Comparison of ENCODE assay signal across 8 cellular contexts in genomic region chr13:50910483-50910805, GRCh38. TPM values are rescaled to one million over a fixed set of nuclear protein-coding genes. Genes with fewer than 3 reads are reported as not detected.
A peak's percentile ranks its signal among the peaks of the same experiment; 100 is the strongest.
DNase-seq lines count a peak whose midpoint lies in the region; ATAC-seq and TF ChIP-seq lines count a peak whose summit lies in the region.

No MANE protein-coding gene starts in this region.

- no peaks in the 10 kb centered on the region for H3K36me3 ChIP-seq in WERI-Rb-1
- no peaks in the 10 kb centered on the region for H3K36me3 ChIP-seq in neural cell (ENCODE audit: insufficient read depth, low read length)

- H3K4me2 ChIP-seq in neural cell (ENCODE audit: low read length), result peak overlapping the region; percentile 12

- DNase-seq in activated CD8-positive, alpha-beta memory T cell treated with anti-CD3 and anti-CD28 coated beads, Interleukin-2, amount 10 ng/mL, durations not matched to agents 7 days and 5 days, result no peak
- DNase-seq in activated CD8-positive, alpha-beta memory T cell treated with anti-CD3 and anti-CD28 coated beads, Interleukin-2, amount 50 U/mL, for 48 hours, result no peak
- DNase-seq in Jurkat, Clone E6-1 (ENCODE audit: low read depth, low spot score), result peak; percentile 49
- DNase-seq in WERI-Rb-1 (peak; percentile 24), fibroblast of the aortic adventitia (ENCODE audit: low read depth) (peak; percentile 47), globus pallidus (ENCODE audit: low spot score) (no peak)

- H3K9ac ChIP-seq in neural cell (ENCODE audit: low read length), result peak overlapping the region; percentile 68

- H3K27me3 Mint-ChIP-seq in activated CD8-positive, alpha-beta memory T cell treated with anti-CD3 and anti-CD28 coated beads, Interleukin-2, amount 10 ng/mL, durations not matched to agents 7 days and 5 days, result no peaks in the 10 kb centered on the region

- TF ChIP-seq CTCF in WERI-Rb-1 (IDR thresholded peaks at IDR 0.05; ENCODE audit: low read depth, low read length) (no peak), fibroblast of the aortic adventitia (IDR thresholded peaks at IDR 0.05; ENCODE audit: insufficient read depth, low read length) (no peak), neural cell (IDR thresholded peaks at IDR 0.05; ENCODE audit: poor library complexity, severe bottlenecking) (no peak)

- H3K27ac Mint-ChIP-seq in activated CD8-positive, alpha-beta memory T cell treated with anti-CD3 and anti-CD28 coated beads, Interleukin-2, amount 10 ng/mL, durations not matched to agents 7 days and 5 days, result peak overlapping the region; percentile 100

- no peak for TF ChIP-seq EP300 in neural cell (conservative IDR thresholded peaks at IDR 0.05; ENCODE audit: poor library complexity, severe bottlenecking)

- H3K36me3 Mint-ChIP-seq in activated CD8-positive, alpha-beta memory T cell treated with anti-CD3 and anti-CD28 coated beads, Interleukin-2, amount 10 ng/mL, durations not matched to agents 7 days and 5 days, result peaks cover 18% of the 10 kb centered on the region

- H3K9me3 ChIP-seq in WERI-Rb-1 (ENCODE audit: severe bottlenecking), result no peaks in the 10 kb centered on the region
- no peaks in the 10 kb centered on the region for H3K9me3 ChIP-seq in neural cell (ENCODE audit: low read length)

- ATAC-seq in activated CD8-positive, alpha-beta memory T cell treated with anti-CD3 and anti-CD28 coated beads, Interleukin-2, amount 10 ng/mL, durations not matched to agents 7 days and 5 days, result no peak
- no peak for ATAC-seq in HG03196 (IDR thresholded peaks at IDR 0.05; ENCODE audit: unreplicated experiment)

- no peak for TF ChIP-seq RAD21 in neural cell (conservative IDR thresholded peaks at IDR 0.05)

- peak overlapping the region; percentile 93 for H3K4me3 ChIP-seq in Jurkat, Clone E6-1 (ENCODE audit: low read length)
- H3K4me3 ChIP-seq in WERI-Rb-1 (ENCODE audit: low read depth, low read length) (peak overlapping the region; percentile 71), fibroblast of the aortic adventitia (ENCODE audit: low read depth, low read length) (peak overlapping the region; percentile 82), neural cell (ENCODE audit: low read length) (peak overlapping the region; percentile 81)

- peaks cover 50% of the 10 kb centered on the region for H3K4me1 Mint-ChIP-seq in activated CD8-positive, alpha-beta memory T cell treated with anti-CD3 and anti-CD28 coated beads, Interleukin-2, amount 10 ng/mL, durations not matched to agents 7 days and 5 days

- H2AFZ ChIP-seq in neural cell (ENCODE audit: low read depth, low read length), result peak overlapping the region; percentile 67

- H3K79me2 ChIP-seq in neural cell (replicated peaks; ENCODE audit: insufficient read depth, low read length), result no peaks in the 10 kb centered on the region

- CTCF ChIA-PET in activated CD8-positive, alpha-beta memory T cell treated with anti-CD3 and anti-CD28 coated beads, Interleukin-2, amount 10 ng/mL, durations not matched to agents 7 days and 5 days (lab: Charles Lee), result interaction anchor here (2.0 to 8.8 kb wide), 2 partner anchors 16 to 786 kb away, joined by 13 to 135 read pairs; no protein-coding TSS in a partner anchor

- H3K9me2 ChIP-seq in neural cell (ENCODE audit: insufficient read depth, low read length), result no peaks in the 10 kb centered on the region

- no peaks in the 10 kb centered on the region for H4K20me1 ChIP-seq in neural cell (ENCODE audit: insufficient read depth)

- H3K27ac ChIP-seq in WERI-Rb-1 (peak overlapping the region; percentile 98), neural cell (ENCODE audit: low read length) (no peak overlapping the region)

- H3K4me3 Mint-ChIP-seq in activated CD8-positive, alpha-beta memory T cell treated with anti-CD3 and anti-CD28 coated beads, Interleukin-2, amount 10 ng/mL, durations not matched to agents 7 days and 5 days, result peak overlapping the region; percentile 99

- no peaks in the 10 kb centered on the region for H3F3A ChIP-seq in neural cell (ENCODE audit: insufficient read depth, low read length, poor library complexity, severe bottlenecking)

- H3K27me3 ChIP-seq in WERI-Rb-1 (ENCODE audit: insufficient read depth, low read depth, severe bottlenecking) (no peaks in the 10 kb centered on the region), neural cell (ENCODE audit: insufficient read depth, low read depth, low read length) (peaks cover 8% of the 10 kb centered on the region)

- no peaks in the 10 kb centered on the region for H3K9me3 Mint-ChIP-seq in activated CD8-positive, alpha-beta memory T cell treated with anti-CD3 and anti-CD28 coated beads, Interleukin-2, amount 10 ng/mL, durations not matched to agents 7 days and 5 days (ENCODE audit: low read depth)

TF ChIP-seq in neural cell, 6 proteins besides CTCF, POLR2A, EP300 and RAD21:
- TF ChIP-seq, protein P1, sequence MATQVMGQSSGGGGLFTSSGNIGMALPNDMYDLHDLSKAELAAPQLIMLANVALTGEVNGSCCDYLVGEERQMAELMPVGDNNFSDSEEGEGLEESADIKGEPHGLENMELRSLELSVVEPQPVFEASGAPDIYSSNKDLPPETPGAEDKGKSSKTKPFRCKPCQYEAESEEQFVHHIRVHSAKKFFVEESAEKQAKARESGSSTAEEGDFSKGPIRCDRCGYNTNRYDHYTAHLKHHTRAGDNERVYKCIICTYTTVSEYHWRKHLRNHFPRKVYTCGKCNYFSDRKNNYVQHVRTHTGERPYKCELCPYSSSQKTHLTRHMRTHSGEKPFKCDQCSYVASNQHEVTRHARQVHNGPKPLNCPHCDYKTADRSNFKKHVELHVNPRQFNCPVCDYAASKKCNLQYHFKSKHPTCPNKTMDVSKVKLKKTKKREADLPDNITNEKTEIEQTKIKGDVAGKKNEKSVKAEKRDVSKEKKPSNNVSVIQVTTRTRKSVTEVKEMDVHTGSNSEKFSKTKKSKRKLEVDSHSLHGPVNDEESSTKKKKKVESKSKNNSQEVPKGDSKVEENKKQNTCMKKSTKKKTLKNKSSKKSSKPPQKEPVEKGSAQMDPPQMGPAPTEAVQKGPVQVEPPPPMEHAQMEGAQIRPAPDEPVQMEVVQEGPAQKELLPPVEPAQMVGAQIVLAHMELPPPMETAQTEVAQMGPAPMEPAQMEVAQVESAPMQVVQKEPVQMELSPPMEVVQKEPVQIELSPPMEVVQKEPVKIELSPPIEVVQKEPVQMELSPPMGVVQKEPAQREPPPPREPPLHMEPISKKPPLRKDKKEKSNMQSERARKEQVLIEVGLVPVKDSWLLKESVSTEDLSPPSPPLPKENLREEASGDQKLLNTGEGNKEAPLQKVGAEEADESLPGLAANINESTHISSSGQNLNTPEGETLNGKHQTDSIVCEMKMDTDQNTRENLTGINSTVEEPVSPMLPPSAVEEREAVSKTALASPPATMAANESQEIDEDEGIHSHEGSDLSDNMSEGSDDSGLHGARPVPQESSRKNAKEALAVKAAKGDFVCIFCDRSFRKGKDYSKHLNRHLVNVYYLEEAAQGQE (IDR thresholded peaks at IDR 0.05; ENCODE audit: borderline replicate concordance), result no peak
- TF ChIP-seq POLR2AphosphoS5 (IDR thresholded peaks at IDR 0.05), result no peak
- TF ChIP-seq MXI1 (conservative IDR thresholded peaks at IDR 0.05; ENCODE audit: poor library complexity, severe bottlenecking), result no peak
- TF ChIP-seq TAF1 (IDR thresholded peaks at IDR 0.05; ENCODE audit: low read depth), result no peak
- TF ChIP-seq SMC3 (conservative IDR thresholded peaks at IDR 0.05; ENCODE audit: poor library complexity), result no peak

RNA-seq across cellular contexts. Expression of gene RNASEH2B, which starts 0.9 kb away (rescaled TPM):
- 100 to 1,000 TPM; 108 to 126 TPM for total RNA-seq in activated CD8-positive, alpha-beta memory T cell treated with anti-CD3 and anti-CD28 coated beads, Interleukin-2, amount 10 ng/mL, durations not matched to agents 7 days and 5 days
- polyA plus RNA-seq in Jurkat, Clone E6-1 (2012; ENCODE audit: insufficient read depth, insufficient read length), result 439 TPM
- total RNA-seq in fibroblast of the aortic adventitia (ENCODE audit: low replicate concordance), result 40.2 and 43.1 TPM in 2 replicates
- polyA plus RNA-seq in neural cell, result 25.2 and 33.2 TPM in 2 replicates
- 31.7 and 54.5 TPM in 2 replicates for polyA minus RNA-seq in neural cell

Comparison
In these comparisons a context has a peak if more than half of its experiments do, and no peak if none do; other contexts are left out.
1. DNase-seq: peak in Jurkat, Clone E6-1 (single experiment), WERI-Rb-1 (single experiment) and fibroblast of the aortic adventitia (single experiment); none in activated CD8-positive, alpha-beta memory T cell treated with anti-CD3 and anti-CD28 coated beads, Interleukin-2, amount 10 ng/mL, durations not matched to agents 7 days and 5 days (single experiment), activated CD8-positive, alpha-beta memory T cell treated with anti-CD3 and anti-CD28 coated beads, Interleukin-2, amount 50 U/mL, for 48 hours (single experiment) and globus pallidus (single experiment).
2. Peak in every context shown above with its lines, with median percentiles within 50 percentile points of each other: H3K4me3 ChIP-seq.